17 cellular contexts compared by ENCODE assay signal in genomic region chr2:43832457-43832856, GRCh38. TPM values are rescaled to one million over a fixed set of nuclear protein-coding genes. Genes with fewer than 3 reads are reported as not detected.
DNase-seq lines count a peak whose midpoint lies in the region; ATAC-seq lines count a peak whose summit lies in the region.
"Had no signal": no experiment of that assay in that cellular context is flagged by ENCODE, and none has a peak within 500 bp of the region (broad histone marks: within the 10 kb centered on the region; RNA-seq: fewer than 3 reads in every experiment).

No MANE protein-coding gene starts in this region.

- H3K9ac ChIP-seq in GM23248: no peak overlapping the region
- H3K9ac ChIP-seq: KMS-11 had no signal

- no peaks in the 10 kb centered on the region for H3K9me3 Mint-ChIP-seq in natural killer cell treated with Interleukin-12 subunit alpha and Interleukin-12 subunit beta and Interleukin-15 and Interleukin-18, amount 100 ng/mL, for 72 hours

- in situ Hi-C loops in GM23248 (cut with MboI): no loop called here

- H3K9me3 ChIP-seq in GM23248 (ENCODE audit: low read depth): no peaks in the 10 kb centered on the region
- H3K9me3 ChIP-seq: ascending aorta, heart right ventricle had no signal

- H3K36me3 Mint-ChIP-seq in natural killer cell treated with Interleukin-12 subunit alpha and Interleukin-12 subunit beta and Interleukin-15 and Interleukin-18, amount 100 ng/mL, for 72 hours: no peaks in the 10 kb centered on the region

- no peak overlapping the region for H3K27ac ChIP-seq in GM23248
- H3K27ac ChIP-seq: ascending aorta, heart right ventricle, KMS-11 had no signal

- H3K4me3 Mint-ChIP-seq in natural killer cell treated with Interleukin-12 subunit alpha and Interleukin-12 subunit beta and Interleukin-15 and Interleukin-18, amount 100 ng/mL, for 72 hours: no peak overlapping the region

- H3K4me2 ChIP-seq in GM23248 (ENCODE audit: unreplicated experiment): no peak overlapping the region
- H3K4me2 ChIP-seq: KMS-11 had no signal

- H3K27me3 ChIP-seq in GM23248 (replicated peaks; ENCODE audit: insufficient read depth): peaks cover 31% of the 10 kb centered on the region
- H3K27me3 ChIP-seq: ascending aorta had no signal

- H3K36me3 ChIP-seq in GM23248 (ENCODE audit: low read depth): no peaks in the 10 kb centered on the region
- H3K36me3 ChIP-seq: ascending aorta, heart right ventricle had no signal

- H3K4me1 ChIP-seq in GM23248 (ENCODE audit: insufficient read depth): no peaks in the 10 kb centered on the region

- H3K4me1 Mint-ChIP-seq in natural killer cell treated with Interleukin-12 subunit alpha and Interleukin-12 subunit beta and Interleukin-15 and Interleukin-18, amount 100 ng/mL, for 72 hours (ENCODE audit: low read depth in 2 of 2): no peaks in the 10 kb centered on the region

- H4K20me1 ChIP-seq in GM23248 (ENCODE audit: insufficient read depth): no peaks in the 10 kb centered on the region

- H3K4me3 ChIP-seq in GM23248: no peak overlapping the region

- H3K27ac Mint-ChIP-seq in natural killer cell treated with Interleukin-12 subunit alpha and Interleukin-12 subunit beta and Interleukin-15 and Interleukin-18, amount 100 ng/mL, for 72 hours: no peak overlapping the region

- peak overlapping the region; percentile 28; the same call in 1 of the 2 replicates for H2AFZ ChIP-seq in GM23248

- WGBS in GM23248 (ENCODE audit: low coverage in 1 of 2, low lambda C conversion rate in 2 of 2, missing lambda C conversion rate in 2 of 2), 2 experiments: 31 to 36% methylated on average over 3 of the region's 3 CpGs

- no peaks in the 10 kb centered on the region for H3F3A ChIP-seq in GM23248 (ENCODE audit: insufficient read depth)

- H3K79me2 ChIP-seq in GM23248 (ENCODE audit: insufficient read depth): no peaks in the 10 kb centered on the region

- H3K27me3 Mint-ChIP-seq in natural killer cell treated with Interleukin-12 subunit alpha and Interleukin-12 subunit beta and Interleukin-15 and Interleukin-18, amount 100 ng/mL, for 72 hours: peaks cover 13 to 25% of the 10 kb centered on the region in 2 donors

- ATAC-seq in esophagus mucosa (peak; percentile 91), HG02885 (IDR thresholded peaks at IDR 0.05; ENCODE audit: poor library complexity, unreplicated experiment) (no peak)
- ATAC-seq in natural killer cell treated with Interleukin-12 subunit alpha and Interleukin-12 subunit beta and Interleukin-15 and Interleukin-18, amount 100 ng/mL, for 72 hours: no peak

- peak; percentile 44 for DNase-seq in GM23248
- DNase-seq in OCI-M1 (lab: John Stamatoyannopoulos, UW): peak; percentile 8
- peak; percentile 41 for DNase-seq in mesenteric fat pad (ENCODE audit: low spot score)
- no peak for DNase-seq in NOMO-1 treated with DMSO at 0.1 percent for 48 hours (lab: John Stamatoyannopoulos, UW; ENCODE audit: unreplicated experiment)
- no peak for DNase-seq in natural killer cell treated with Interleukin-12 subunit alpha and Interleukin-12 subunit beta and Interleukin-15 and Interleukin-18, amount 100 ng/mL, for 72 hours (ENCODE audit: low spot score)
- DNase-seq: activated CD4-positive, alpha-beta T cell treated with anti-CD3 and anti-CD28 coated beads, Interleukin-2, amount 50 U/mL, for 1 hour; heart right ventricle; left cardiac atrium; NCI-H2171 treated with DMSO at 0.1 percent for 48 hours; stimulated activated CD4-positive, alpha-beta T cell treated with anti-CD3 and anti-CD28 coated beads, Interleukin-2, amount 100 ng/mL, for 24 hours had no signal

- H3K9me2 ChIP-seq in GM23248 (ENCODE audit: insufficient read depth): no peaks in the 10 kb centered on the region

RNA-seq across cellular contexts. Expression of gene ABCG5, which starts 6.2 kb away (rescaled TPM):
- not detected in 2 replicates for total RNA-seq in GM23248 (2014; rRNA removed; shearing (Covaris generic))
- not detected in 2 replicates for polyA plus RNA-seq in GM23248 (2016; fragmentation: Nextera tagmentation; extraction: Ambion mirVana)
- total RNA-seq in esophagus mucosa (not detected), mesenteric fat pad (not detected)
- not detected for total RNA-seq in natural killer cell treated with Interleukin-12 subunit alpha and Interleukin-12 subunit beta and Interleukin-15 and Interleukin-18, amount 100 ng/mL, for 72 hours
- total RNA-seq: left cardiac atrium, omental fat pad, sciatic nerve, subcutaneous adipose tissue had no signal
- polyA plus RNA-seq: heart right ventricle had no signal

RNA-seq across cellular contexts. Expression of gene ABCG8, which starts 6.3 kb away (rescaled TPM):
- total RNA-seq in GM23248 (2014; rRNA removed; shearing (Covaris generic)): not detected in 2 replicates
- polyA plus RNA-seq in GM23248 (2016; fragmentation: Nextera tagmentation; extraction: Ambion mirVana): 0.04 TPM in 1 of 2 replicates, not detected in the other
- not detected for total RNA-seq in esophagus mucosa
- total RNA-seq in mesenteric fat pad: not detected
- total RNA-seq in natural killer cell treated with Interleukin-12 subunit alpha and Interleukin-12 subunit beta and Interleukin-15 and Interleukin-18, amount 100 ng/mL, for 72 hours: not detected
- total RNA-seq: ascending aorta, left cardiac atrium, sciatic nerve had no signal

RNA-seq across cellular contexts. Expression of gene DYNC2LI1, which starts 58.6 kb away (rescaled TPM):
- total RNA-seq in GM23248 (2014; rRNA removed; shearing (Covaris generic)): 15.9 and 21.0 TPM in 2 replicates
- 21.9 and 25.4 TPM in 2 replicates for polyA plus RNA-seq in GM23248 (2016; fragmentation: Nextera tagmentation; extraction: Ambion mirVana)
- total RNA-seq in esophagus mucosa (10.3 TPM), mesenteric fat pad (7.4 TPM)
- 1 to 10 TPM; 3.7 to 7.7 TPM for total RNA-seq in natural killer cell treated with Interleukin-12 subunit alpha and Interleukin-12 subunit beta and Interleukin-15 and Interleukin-18, amount 100 ng/mL, for 72 hours

Comparison
In these comparisons a context has a peak if more than half of its experiments do, and no peak if none do; other contexts are left out.
1. DNase-seq: peak in GM23248 (single experiment), OCI-M1 (single experiment) and mesenteric fat pad (single experiment); none in NOMO-1 treated with DMSO at 0.1 percent for 48 hours (single experiment) and natural killer cell treated with Interleukin-12 subunit alpha and Interleukin-12 subunit beta and Interleukin-15 and Interleukin-18, amount 100 ng/mL, for 72 hours (single experiment).